ENCODE assay signal across 23 cellular contexts in the genomic region with DNA sequence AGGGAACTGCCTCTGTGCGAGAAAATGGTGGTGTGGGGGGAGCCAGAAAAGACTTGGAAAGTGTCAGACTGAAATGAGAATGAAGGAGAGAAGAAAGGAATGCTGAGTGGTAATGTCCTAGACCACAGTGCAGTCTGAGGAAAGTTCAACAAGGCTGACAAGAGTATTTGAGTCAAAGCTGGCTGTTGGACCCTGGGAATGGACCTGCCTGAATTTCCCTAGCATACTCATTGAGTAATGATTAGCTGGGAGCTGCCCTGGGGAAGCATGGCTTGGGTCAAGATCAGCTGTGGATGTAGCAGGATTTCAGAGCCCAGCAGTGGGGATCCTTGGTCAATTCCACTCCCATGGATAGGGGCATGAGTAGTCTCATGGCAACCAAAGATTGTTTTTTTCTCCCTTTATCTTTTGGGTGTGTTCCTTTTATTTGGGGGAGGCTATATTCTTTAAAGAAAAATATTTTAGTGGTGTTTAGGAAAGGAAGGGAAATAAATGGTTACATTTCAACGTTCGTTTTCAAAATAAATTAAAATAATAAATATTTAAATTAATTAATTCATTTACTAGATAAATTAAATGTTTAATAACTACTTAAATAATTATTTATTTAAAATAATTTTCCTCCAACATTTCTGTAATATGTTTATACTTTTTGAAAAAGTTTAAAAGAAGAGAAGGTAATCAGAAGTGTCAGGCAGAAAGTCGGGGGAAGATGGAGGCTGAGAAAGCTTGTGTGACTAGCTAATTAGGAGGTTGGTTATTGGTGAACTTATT. TPM values are rescaled to one million over a fixed set of nuclear protein-coding genes. Genes with fewer than 3 reads are reported as not detected.
DNase-seq lines count a peak whose midpoint lies in the region; ATAC-seq, FAIRE-seq and TF ChIP-seq lines count a peak whose summit lies in the region.
"Had no signal": no experiment of that assay in that cellular context is flagged by ENCODE, and none has a peak within 500 bp of the region (broad histone marks: within the 10 kb centered on the region; RNA-seq: fewer than 3 reads in every experiment).

No MANE protein-coding gene starts in this region.

- no peak overlapping the region for H4K5ac ChIP-seq in H1 (ENCODE audit: insufficient read length, low read depth, low read length)

- no TSS peak for BruUV-seq in HepG2 (replicated peaks; lab: Mats Ljungman, UMichigan)

- TF ChIP-seq POLR2A in HepG2 (IDR thresholded peaks at IDR 0.05; ENCODE audit: insufficient read depth in 1 of 2, low read depth in 2 of 2, low read length in 2 of 2): no peak
- no peak for TF ChIP-seq POLR2A in right lobe of liver (IDR thresholded peaks at IDR 0.05)
- no peak for TF ChIP-seq POLR2A in H1 (IDR thresholded peaks at IDR 0.05; ENCODE audit: control extremely low read depth in 1 of 2, low read depth in 2 of 2, low read length in 2 of 2)

- CTCF ChIA-PET in HepG2 (lab: Yijun Ruan, JAX; ENCODE audit: low intra/inter-chr PET ratio, low total read pairs) (no interaction called here), H1 (lab: Charles Lee; ENCODE audit: partially characterized antibody) (interaction anchor here (0.6 kb wide), 2 partner anchors 8 to 527 kb away, joined by 3 read pairs; no protein-coding TSS in a partner anchor)

- H3K79me2 ChIP-seq in HepG2 (ENCODE audit: insufficient read depth, low read length) (no peaks in the 10 kb centered on the region), H1 (ENCODE audit: control insufficient read depth in 1 of 2, insufficient read depth in 2 of 2, low read length in 2 of 2) (no peaks in the 10 kb centered on the region)

- no peak overlapping the region for H2BK120ac ChIP-seq in H1 (replicated peaks; ENCODE audit: low read depth, low read length)

- H2BK5ac ChIP-seq in H1 (ENCODE audit: low read depth, low read length): no peak overlapping the region

- no peak overlapping the region for H2BK15ac ChIP-seq in H1 (ENCODE audit: low read length)

- FAIRE-seq in HepG2 (lab: Jason Lieb, UNC) (no peak), H1 (lab: Jason Lieb, UNC) (no peak), kidney (lab: Jason Lieb, UNC) (peak; percentile 91)
- FAIRE-seq: GM12878, GM19239, H54, K562 had no signal

- no peak overlapping the region for H3K23ac ChIP-seq in H1 (ENCODE audit: insufficient read length)

- no peaks in the 10 kb centered on the region for H3K79me1 ChIP-seq in H1 (ENCODE audit: low read depth, low read length)

- 20% methylated on average over 4 of the region's 4 CpGs for WGBS in HepG2 (ENCODE audit: low lambda C conversion rate)
- WGBS in right lobe of liver (ENCODE audit: insufficient coverage, low coverage, low lambda C conversion rate, missing lambda C conversion rate): 65% methylated on average over 4 of the region's 4 CpGs
- 92% methylated on average over 4 of the region's 4 CpGs; no CpG with 5 or more reads in 1 of the 2 experiments for WGBS in H1 (ENCODE audit: extremely low coverage in 1 of 2, insufficient coverage in 1 of 2, insufficient read length in 1 of 2, insufficient replicate concordance in 2 of 2, low coverage in 1 of 2, low lambda C conversion rate in 2 of 2, missing lambda C conversion rate in 1 of 2), 2 experiments

- H3K14ac ChIP-seq in H1 (ENCODE audit: insufficient read length): no peak overlapping the region

- H3K27ac ChIP-seq in HepG2 (ENCODE audit: extremely low read length, insufficient read depth, low read length) (no peak overlapping the region), right lobe of liver (no peak overlapping the region), H1 (ENCODE audit: low read depth, low read length) (no peak overlapping the region), kidney (ENCODE audit: low read depth in 2 of 2, low read length in 2 of 2) (peak overlapping the region in 1 of 2 donors; percentile 20)
- H3K27ac ChIP-seq: 22Rv1, BLaER1, HL-60 had no signal

- H3K56ac ChIP-seq in H1 (replicated peaks; ENCODE audit: insufficient read length, low read depth, low read length): no peak overlapping the region

- intact Hi-C loops in HepG2 (cut with micrococcal nuclease; ENCODE audit: unreplicated experiment) (no loop called here), right lobe of liver (cut with DNase I) (no loop called here), kidney (cut with DNase I) (no loop called here)

- no peak overlapping the region for H2BK20ac ChIP-seq in H1 (ENCODE audit: low read length)

- POLR2A ChIA-PET in HepG2 (lab: Yijun Ruan, JAX): no interaction called here
- POLR2A ChIA-PET in H1 (lab: Charles Lee; ENCODE audit: partially characterized antibody): no interaction called here

- TF ChIP-seq RAD21 in HepG2 (CRISPR knock-in tag; IDR thresholded peaks at IDR 0.05): no peak
- TF ChIP-seq RAD21 in H1 (IDR thresholded peaks at IDR 0.05 in 1 of 2, conservative IDR thresholded peaks at IDR 0.05 in 1 of 2; ENCODE audit: low read depth in 2 of 2, low read length in 2 of 2): no peak

- TF ChIP-seq CTCF in HepG2 (CRISPR knock-in tag; IDR thresholded peaks at IDR 0.05) (no peak), right lobe of liver (IDR thresholded peaks at IDR 0.05) (no peak), H1 (IDR thresholded peaks at IDR 0.05; ENCODE audit: control extremely low read depth in 1 of 3, insufficient read depth in 1 of 3, low read depth in 1 of 3, low read length in 3 of 3) (no peak), kidney (IDR thresholded peaks at IDR 0.05; ENCODE audit: borderline replicate concordance, extremely low read depth, insufficient read depth) (no peak), GM13977 (IDR thresholded peaks at IDR 0.05; ENCODE audit: extremely low read depth, insufficient read depth, missing control alignments) (no peak)

- DNase-seq in HepG2 (ENCODE audit: low spot score) (no peak), right lobe of liver (no peak), H1 (ENCODE audit: low read depth in 1 of 2, low spot score in 2 of 2) (no peak), kidney (no peak), renal cortical epithelial cell (ENCODE audit: low read depth) (peak; percentile 64), pons (ENCODE audit: low spot score) (no peak), GM13977 (ENCODE audit: low spot score) (no peak), H4 (ENCODE audit: low spot score) (no peak)
- DNase-seq: Calu3; CD8-positive, alpha-beta T cell; DMS79 treated with DMSO at 0.1 percent for 48 hours; HCEC 1CT; HFFc6; IMR-90 had no signal

- H3K9me3 ChIP-seq in HepG2 (ENCODE audit: low read length) (no peaks in the 10 kb centered on the region), right lobe of liver (no peaks in the 10 kb centered on the region), H1 (ENCODE audit: insufficient read depth in 2 of 2, low read depth in 1 of 2, low read length in 1 of 2) (no peaks in the 10 kb centered on the region), kidney (ENCODE audit: control insufficient read depth in 1 of 2, low read length in 2 of 2) (no peaks in the 10 kb centered on the region)

- H2AK5ac ChIP-seq in H1 (ENCODE audit: low read depth, low read length): no peak overlapping the region

- H3K36me3 ChIP-seq in HepG2 (replicated peaks in 1 of 2; ENCODE audit: control insufficient read depth in 1 of 2, insufficient read depth in 2 of 2, low read length in 2 of 2) (no peaks in the 10 kb centered on the region), right lobe of liver (no peaks in the 10 kb centered on the region), H1 (ENCODE audit: control insufficient read depth in 2 of 4, insufficient read depth in 4 of 4, low read length in 3 of 4) (no peaks in the 10 kb centered on the region), kidney (ENCODE audit: control insufficient read depth in 1 of 2, insufficient read depth in 2 of 2, low read length in 2 of 2) (no peaks in the 10 kb centered on the region)
- H3K36me3 ChIP-seq: BLaER1 had no signal

- H3K9ac ChIP-seq in HepG2 (ENCODE audit: insufficient read depth, low read depth, low read length) (no peak overlapping the region), H1 (replicated peaks in 1 of 4; ENCODE audit: extremely low read depth in 1 of 4, low read depth in 3 of 4, low read length in 3 of 4) (no peak overlapping the region), kidney (ENCODE audit: low read length in 2 of 2) (no peak overlapping the region)
- H3K9ac ChIP-seq: BLaER1 had no signal

- H3K4me2 ChIP-seq in HepG2 (ENCODE audit: low read depth, low read length): no peak overlapping the region
- no peak overlapping the region for H3K4me2 ChIP-seq in H1 (ENCODE audit: insufficient read depth in 1 of 2, low read depth in 2 of 2, low read length in 2 of 2)
- H3K4me2 ChIP-seq: BLaER1 had no signal

- H3K4me3 ChIP-seq in HepG2 (replicated peaks in 1 of 3; ENCODE audit: insufficient read depth in 1 of 3, low read depth in 2 of 3, low read length in 3 of 3) (no peak overlapping the region), right lobe of liver (no peak overlapping the region), H1 (ENCODE audit: extremely low read depth in 1 of 4, insufficient read depth in 2 of 4, low read depth in 3 of 4, low read length in 4 of 4) (no peak overlapping the region), kidney (ENCODE audit: low read length in 2 of 2) (no peak overlapping the region)
- H3K4me3 ChIP-seq: BLaER1, GM12878, K562 had no signal

- H3K23me2 ChIP-seq in H1 (ENCODE audit: low read depth, low read length): no peaks in the 10 kb centered on the region

- H4K8ac ChIP-seq in H1 (ENCODE audit: extremely low read depth, insufficient read depth, low read length): no peak overlapping the region

- in situ Hi-C loops in HepG2 (cut with HindIII; ENCODE audit: extremely low pct_ligation_motif_present, low pct_unique_long_range_greater_than_20kb) (no loop called here), GM13977 (cut with MboI; ENCODE audit: low pct_unique_long_range_greater_than_20kb, low sequenced_read_pairs, unreplicated experiment) (no loop called here)

- H2BK12ac ChIP-seq in H1 (ENCODE audit: low read depth, low read length): no peak overlapping the region

- no peaks in the 10 kb centered on the region for H4K20me1 ChIP-seq in HepG2 (ENCODE audit: insufficient read depth, low read length)
- no peaks in the 10 kb centered on the region for H4K20me1 ChIP-seq in H1 (replicated peaks in 1 of 2; ENCODE audit: control insufficient read depth in 1 of 2, insufficient read depth in 2 of 2, low read length in 2 of 2)
- H4K20me1 ChIP-seq: BLaER1 had no signal

- H3K18ac ChIP-seq in H1 (ENCODE audit: extremely low read depth, low read length): no peak overlapping the region

- H2AFZ ChIP-seq in HepG2 (ENCODE audit: low read length): no peak overlapping the region
- H2AFZ ChIP-seq in H1 (ENCODE audit: low read length): 0 out of 2 replicates have a peak overlapping the region, but pooled peaks have one; percentile 24

- ATAC-seq in HepG2 (peak; percentile 74), right lobe of liver (no peak)
- ATAC-seq: CD8-positive, alpha-beta T cell; GM12878; K562 had no signal

- no peaks in the 10 kb centered on the region for H3K4me1 ChIP-seq in HepG2 (ENCODE audit: insufficient read depth, low read length)
- no peaks in the 10 kb centered on the region for H3K4me1 ChIP-seq in right lobe of liver
- H3K4me1 ChIP-seq in H1 (replicated peaks in 1 of 4; ENCODE audit: control insufficient read depth in 3 of 4, insufficient read depth in 4 of 4, low read length in 3 of 4): peaks cover 0 to 9% (median 4%) of the 10 kb centered on the region in 4 experiments; a peak in 4 of 7 replicates
- no peaks in the 10 kb centered on the region for H3K4me1 ChIP-seq in kidney (ENCODE audit: control insufficient read depth in 1 of 2, insufficient read depth in 1 of 2, low read depth in 1 of 2, low read length in 2 of 2)

- no peaks in the 10 kb centered on the region for H3K27me3 ChIP-seq in HepG2 (ENCODE audit: control insufficient read depth in 1 of 2, insufficient read depth in 2 of 2, low read length in 2 of 2)
- no peaks in the 10 kb centered on the region for H3K27me3 ChIP-seq in right lobe of liver
- no peaks in the 10 kb centered on the region for H3K27me3 ChIP-seq in H1 (replicated peaks in 1 of 4; ENCODE audit: control insufficient read depth in 3 of 4, extremely low read depth in 1 of 4, insufficient read depth in 3 of 4, low read length in 3 of 4)
- H3K27me3 ChIP-seq: BLaER1 had no signal

- no peak overlapping the region for H4K91ac ChIP-seq in H1 (replicated peaks; ENCODE audit: insufficient read length, low read length)

- TF ChIP-seq EP300 in HepG2 (IDR thresholded peaks at IDR 0.05; ENCODE audit: low read depth in 2 of 2, low read length in 2 of 2): no peak
- no peak for TF ChIP-seq EP300 in HepG2 (CRISPR knock-in tag; IDR thresholded peaks at IDR 0.05; ENCODE audit: borderline replicate concordance)
- TF ChIP-seq EP300 in H1 (IDR thresholded peaks at IDR 0.05; ENCODE audit: borderline replicate concordance in 1 of 2, low read depth in 2 of 2, low read length in 2 of 2): no peak

- no peak overlapping the region for H3K4ac ChIP-seq in H1 (replicated peaks; ENCODE audit: insufficient read length, low read depth, low read length)

RNA-seq across cellular contexts. Expression of gene LHCGR, which starts 15.9 kb away (rescaled TPM):
- total RNA-seq in HepG2 (2016; rRNA removed; fragmentation: Illumina TruSeq; extraction: Trizol) (not detected in 2 replicates), right lobe of liver (not detected), kidney (not detected), renal cortical epithelial cell (not detected in 2 replicates)
- total RNA-seq in HepG2 (2016; cell fraction: cytosol; rRNA removed; fragmentation: Illumina TruSeq; extraction: Trizol; ENCODE audit: low read depth): not detected in 2 replicates
- total RNA-seq in HepG2 (2016; cell fraction: insoluble cytoplasmic fraction; rRNA removed; fragmentation: Illumina TruSeq; extraction: Trizol): not detected in 2 replicates
- not detected in 2 replicates for total RNA-seq in HepG2 (2016; cell fraction: membrane; rRNA removed; fragmentation: Illumina TruSeq; extraction: Trizol)
- not detected in 2 replicates for total RNA-seq in HepG2 (2016; cell fraction: nucleus; rRNA removed; fragmentation: Illumina TruSeq; extraction: Trizol)
- polyA plus RNA-seq in HepG2 (2011; rRNA removed) (not detected in 2 replicates), H1 (2011; rRNA removed) (0.19 and 0.30 TPM in 2 replicates), kidney (ENCODE audit: insufficient read depth, low read depth, low replicate concordance) (not detected)
- not detected in 2 replicates for polyA plus RNA-seq in HepG2 (2011; cell fraction: cytosol; rRNA removed)
- not detected in 2 replicates for polyA plus RNA-seq in HepG2 (2011; cell fraction: nucleus; rRNA removed)
- polyA plus RNA-seq in HepG2 (2012): not detected in 2 replicates
- polyA plus RNA-seq in HepG2 (2016; cell fraction: cytosol; fragmentation: Illumina TruSeq; extraction: Trizol; ENCODE audit: low read depth): not detected in 2 replicates
- not detected in 2 replicates for polyA plus RNA-seq in HepG2 (2016; cell fraction: insoluble cytoplasmic fraction; fragmentation: Illumina TruSeq; extraction: Trizol; ENCODE audit: low read depth)
- polyA plus RNA-seq in HepG2 (2016; cell fraction: membrane; fragmentation: Illumina TruSeq; extraction: Trizol; ENCODE audit: low read depth): not detected in 2 replicates
- not detected in 2 replicates for polyA plus RNA-seq in HepG2 (2016; cell fraction: nucleus; fragmentation: Illumina TruSeq; extraction: Trizol; ENCODE audit: insufficient read depth, low read depth)
- not detected in 2 replicates for polyA minus RNA-seq in HepG2 (2011; rRNA and poly(A)+ RNA removed; ENCODE audit: low replicate concordance)
- polyA minus RNA-seq in HepG2 (2011; cell fraction: cytosol; rRNA and poly(A)+ RNA removed): not detected in 2 replicates
- not detected in 2 replicates for polyA minus RNA-seq in HepG2 (2011; cell fraction: nucleus; rRNA and poly(A)+ RNA removed)
- 0.31 and 0.73 TPM in 2 replicates for total RNA-seq in H1 (2021; fragmentation: NEBNext Ultra II Directional; extraction: Animal tissue kit (Norgen Biotek cat#: 25700))
- polyA plus RNA-seq in H1 (2011; cell fraction: cytosol; rRNA removed): 0.30 TPM
- 2.0 TPM for polyA plus RNA-seq in H1 (2011; cell fraction: nucleus; rRNA removed)
- 0.09 to 0.33 TPM (median 0.26 TPM) in 4 replicates for polyA plus RNA-seq in H1 (2012, experiment 1 of 2)
- polyA plus RNA-seq in H1 (2012, experiment 2 of 2): 0.20 TPM
- 0.39 TPM for polyA plus RNA-seq in H1 (2013, experiment 1 of 2)
- polyA plus RNA-seq in H1 (2013, experiment 2 of 2): 0.35 TPM
- polyA minus RNA-seq in H1 (2011; rRNA and poly(A)+ RNA removed): 0.60 and 1.2 TPM in 2 replicates
- polyA minus RNA-seq in H1 (2011; cell fraction: cytosol; rRNA and poly(A)+ RNA removed): 0.73 TPM
- polyA minus RNA-seq in H1 (2011; cell fraction: nucleus; rRNA and poly(A)+ RNA removed): 7.3 TPM
- not detected in 2 replicates for total RNA-seq in H4 (2014; rRNA removed; shearing (Covaris generic))
- total RNA-seq: A673; Calu3; CD8-positive, alpha-beta T cell; HFFc6; HT1080; K562 had no signal
- polyA plus RNA-seq: K562 had no signal
